Comparison of ENCODE assay signal across 19 cellular contexts in genomic region chrX:6667048-6667768, GRCh38.
DNase-seq lines count a peak whose midpoint lies in the region; ATAC-seq, FAIRE-seq and TF ChIP-seq lines count a peak whose summit lies in the region.
"Had no signal": no experiment of that assay in that cellular context is flagged by ENCODE, and none has a peak within 500 bp of the region (broad histone marks: within the 10 kb centered on the region; RNA-seq: fewer than 3 reads in every experiment).

No MANE protein-coding gene starts in this region.

- H2AFZ ChIP-seq in Karpas-422 (ENCODE audit: low read length) (peak overlapping the region; percentile 85), H1 (ENCODE audit: low read length) (no peak overlapping the region)

- H3K18ac ChIP-seq in H1 (ENCODE audit: extremely low read depth, low read length) = no peak overlapping the region

- H3K27me3 ChIP-seq in BLaER1 (no peaks in the 10 kb centered on the region), Karpas-422 (ENCODE audit: low read length) (no peaks in the 10 kb centered on the region), H1 (replicated peaks in 1 of 4; ENCODE audit: control insufficient read depth in 3 of 4, extremely low read depth in 1 of 4, insufficient read depth in 3 of 4, low read length in 3 of 4) (no peaks in the 10 kb centered on the region), BE2C (no peaks in the 10 kb centered on the region)
- H3K27me3 ChIP-seq: spleen, upper lobe of right lung had no signal

- H3K36me3 ChIP-seq in BLaER1 (no peaks in the 10 kb centered on the region), Karpas-422 (ENCODE audit: insufficient read depth, low read length) (no peaks in the 10 kb centered on the region), H1 (ENCODE audit: control insufficient read depth in 2 of 4, insufficient read depth in 4 of 4, low read length in 3 of 4) (no peaks in the 10 kb centered on the region), BE2C (no peaks in the 10 kb centered on the region)
- H3K36me3 ChIP-seq: spleen, upper lobe of right lung had no signal

- H2BK5ac ChIP-seq in H1 (ENCODE audit: low read depth, low read length) = no peak overlapping the region

- no peak overlapping the region for H2BK12ac ChIP-seq in H1 (ENCODE audit: low read depth, low read length)

- no peak for TF ChIP-seq RAD21 in H1 (IDR thresholded peaks at IDR 0.05 in 1 of 2, conservative IDR thresholded peaks at IDR 0.05 in 1 of 2; ENCODE audit: low read depth in 2 of 2, low read length in 2 of 2)

- H2BK120ac ChIP-seq in H1 (replicated peaks; ENCODE audit: low read depth, low read length) = no peak overlapping the region

- peaks cover 7% of the 10 kb centered on the region; the same call in 1 of the 2 replicates for H3K23me2 ChIP-seq in H1 (ENCODE audit: low read depth, low read length)

- no peak overlapping the region for H3K4me3 ChIP-seq in BLaER1
- H3K4me3 ChIP-seq in Karpas-422 (ENCODE audit: low read length) = peak overlapping the region; percentile 11; the same call in 1 of the 2 replicates
- H3K4me3 ChIP-seq in H1 (ENCODE audit: extremely low read depth in 1 of 4, insufficient read depth in 2 of 4, low read depth in 3 of 4, low read length in 4 of 4) = no peak overlapping the region
- H3K4me3 ChIP-seq in BE2C (ENCODE audit: low read depth, low read length) = no peak overlapping the region
- H3K4me3 ChIP-seq: spleen, upper lobe of right lung had no signal

- no peak for TF ChIP-seq POLR2A in H1 (IDR thresholded peaks at IDR 0.05; ENCODE audit: control extremely low read depth in 1 of 2, low read depth in 2 of 2, low read length in 2 of 2)

- no peak overlapping the region for H4K5ac ChIP-seq in H1 (ENCODE audit: insufficient read length, low read depth, low read length)

- H4K20me1 ChIP-seq in BLaER1 (no peaks in the 10 kb centered on the region), Karpas-422 (ENCODE audit: insufficient read depth, low read depth, low read length) (no peaks in the 10 kb centered on the region), H1 (replicated peaks in 1 of 2; ENCODE audit: control insufficient read depth in 1 of 2, insufficient read depth in 2 of 2, low read length in 2 of 2) (no peaks in the 10 kb centered on the region)

- H3K79me1 ChIP-seq in H1 (ENCODE audit: low read depth, low read length) = no peaks in the 10 kb centered on the region

- H3K9ac ChIP-seq in BLaER1 = no peak overlapping the region
- H3K9ac ChIP-seq in Karpas-422 (ENCODE audit: low read length) = no peak overlapping the region
- no peak overlapping the region for H3K9ac ChIP-seq in H1 (replicated peaks in 1 of 4; ENCODE audit: extremely low read depth in 1 of 4, low read depth in 3 of 4, low read length in 3 of 4)

- no peak overlapping the region for H2BK15ac ChIP-seq in H1 (ENCODE audit: low read length)

- TF ChIP-seq CTCF in H1 (IDR thresholded peaks at IDR 0.05; ENCODE audit: control extremely low read depth in 1 of 3, insufficient read depth in 1 of 3, low read depth in 1 of 3, low read length in 3 of 3) (no peak), BE2C (IDR thresholded peaks at IDR 0.05; ENCODE audit: low read depth, low read length) (no peak)

- no peak overlapping the region for H3K23ac ChIP-seq in H1 (ENCODE audit: insufficient read length)

- no peak for TF ChIP-seq EP300 in H1 (IDR thresholded peaks at IDR 0.05; ENCODE audit: borderline replicate concordance in 1 of 2, low read depth in 2 of 2, low read length in 2 of 2)

- no peak overlapping the region for H2AK5ac ChIP-seq in H1 (ENCODE audit: low read depth, low read length)

- POLR2A ChIA-PET in H1 (lab: Charles Lee; ENCODE audit: partially characterized antibody) = no interaction called here

- no peak overlapping the region for H4K91ac ChIP-seq in H1 (replicated peaks; ENCODE audit: insufficient read length, low read length)

- H2BK20ac ChIP-seq in H1 (ENCODE audit: low read length) = no peak overlapping the region

- CTCF ChIA-PET in H1 (lab: Charles Lee; ENCODE audit: partially characterized antibody) = no interaction called here

- H3K56ac ChIP-seq in H1 (replicated peaks; ENCODE audit: insufficient read length, low read depth, low read length) = no peak overlapping the region

- H3K27ac ChIP-seq in BLaER1 (peak overlapping the region; percentile 38), Karpas-422 (ENCODE audit: low read length) (no peak overlapping the region), H1 (ENCODE audit: low read depth, low read length) (no peak overlapping the region)
- H3K27ac ChIP-seq: upper lobe of right lung had no signal

- peaks cover 12% of the 10 kb centered on the region for H3K4me1 ChIP-seq in BLaER1
- peaks cover 13% of the 10 kb centered on the region for H3K4me1 ChIP-seq in Karpas-422 (ENCODE audit: low read length)
- H3K4me1 ChIP-seq in H1 (replicated peaks in 1 of 4; ENCODE audit: control insufficient read depth in 3 of 4, insufficient read depth in 4 of 4, low read length in 3 of 4) = no peaks in the 10 kb centered on the region; a peak in 2 of 7 replicates
- H3K4me1 ChIP-seq in BE2C = no peaks in the 10 kb centered on the region
- H3K4me1 ChIP-seq: spleen, upper lobe of right lung had no signal

- peak overlapping the region; percentile 23 for H3K4me2 ChIP-seq in BLaER1
- peak overlapping the region; percentile 6 for H3K4me2 ChIP-seq in Karpas-422 (ENCODE audit: low read depth, low read length, poor library complexity, severe bottlenecking)
- H3K4me2 ChIP-seq in H1 (ENCODE audit: insufficient read depth in 1 of 2, low read depth in 2 of 2, low read length in 2 of 2) = no peak overlapping the region

- peak; percentile 19 for FAIRE-seq in H1 (lab: Jason Lieb, UNC)

- H3K4ac ChIP-seq in H1 (replicated peaks; ENCODE audit: insufficient read length, low read depth, low read length) = no peak overlapping the region

- H4K8ac ChIP-seq in H1 (ENCODE audit: extremely low read depth, insufficient read depth, low read length) = no peak overlapping the region

- H3K14ac ChIP-seq in H1 (ENCODE audit: insufficient read length) = no peak overlapping the region

- 83% methylated on average over 5 of the region's 5 CpGs; no CpG with 5 or more reads in 1 of the 2 experiments for WGBS in H1 (ENCODE audit: extremely low coverage in 1 of 2, insufficient coverage in 1 of 2, insufficient read length in 1 of 2, insufficient replicate concordance in 2 of 2, low coverage in 1 of 2, low lambda C conversion rate in 2 of 2, missing lambda C conversion rate in 1 of 2), 2 experiments

- H3K9me3 ChIP-seq in BLaER1 = 0 out of 2 replicates have a peak, but pooled peaks cover 5% of the 10 kb centered on the region
- H3K9me3 ChIP-seq in Karpas-422 (ENCODE audit: low read length) = no peaks in the 10 kb centered on the region
- no peaks in the 10 kb centered on the region for H3K9me3 ChIP-seq in H1 (ENCODE audit: insufficient read depth in 2 of 2, low read depth in 1 of 2, low read length in 1 of 2)
- no peaks in the 10 kb centered on the region for H3K9me3 ChIP-seq in BE2C
- H3K9me3 ChIP-seq: upper lobe of right lung had no signal

- DNase-seq in Karpas-422 (peak; percentile 66), H1 (ENCODE audit: low read depth in 1 of 2, low spot score in 2 of 2) (no peak), germinal center (ENCODE audit: low spot score) (no peak), SIG-M5 (lab: John Stamatoyannopoulos, UW) (no peak), BE2C (no peak)
- DNase-seq: activated CD4-positive, alpha-beta T cell treated with anti-CD3 and anti-CD28 coated beads, Interleukin-2, amount 50 U/mL, for 48 hours; activated T-cell treated with anti-CD3 and anti-CD28 coated beads, Interleukin-2, amount 50 U/mL, for 24 hours; caudate nucleus; effector CD4-positive, alpha-beta T cell; NCI-H1105 treated with DMSO at 0.1 percent for 48 hours; PC-3; spleen; stimulated activated naive CD8-positive, alpha-beta T cell treated with anti-CD3 and anti-CD28 coated beads, Interleukin-15, Interleukin-2, amounts not matched to agents 100 U/mL and 50 U/mL, for 24 hours; upper lobe of right lung had no signal

- ATAC-seq in GM18907 (IDR thresholded peaks at IDR 0.05; ENCODE audit: unreplicated experiment) = peak; percentile 83
- no peak for ATAC-seq in GM18519 (IDR thresholded peaks at IDR 0.05; ENCODE audit: low FRiP score, unreplicated experiment)
- ATAC-seq: HCT116; PC-3; SK-N-SH treated with all-trans-retinoic acid at 6 μM for 48 hours; stimulated activated naive CD8-positive, alpha-beta T cell treated with anti-CD3 and anti-CD28 coated beads, Interleukin-15, Interleukin-2, amounts not matched to agents 100 U/mL and 50 U/mL, for 24 hours; upper lobe of right lung had no signal

- no peaks in the 10 kb centered on the region; the same call in 1 of the 2 replicates for H3K9me2 ChIP-seq in Karpas-422 (replicated peaks; ENCODE audit: insufficient read depth, low read length)

- H3K79me2 ChIP-seq in Karpas-422 (ENCODE audit: low read length) (no peaks in the 10 kb centered on the region), H1 (ENCODE audit: control insufficient read depth in 1 of 2, insufficient read depth in 2 of 2, low read length in 2 of 2) (no peaks in the 10 kb centered on the region)

TF ChIP-seq in H1, 55 proteins besides CTCF, POLR2A, EP300 and RAD21 (continues in another document):
- TF ChIP-seq ZNF274 (IDR thresholded peaks at IDR 0.05; ENCODE audit: borderline replicate concordance, extremely low read depth, low read length) (no peak), SUZ12 (IDR thresholded peaks at IDR 0.05; ENCODE audit: low read length) (no peak), MAFK (IDR thresholded peaks at IDR 0.05; ENCODE audit: low read depth, low read length) (no peak), SP2 (IDR thresholded peaks at IDR 0.05; ENCODE audit: low read length) (no peak), SRF (IDR thresholded peaks at IDR 0.05; ENCODE audit: low read depth, low read length) (no peak), GABPA (IDR thresholded peaks at IDR 0.05; ENCODE audit: borderline replicate concordance, insufficient read depth, low read length) (no peak), TCF12 (IDR thresholded peaks at IDR 0.05; ENCODE audit: low read depth, low read length) (no peak)
- TF ChIP-seq, protein P1, sequence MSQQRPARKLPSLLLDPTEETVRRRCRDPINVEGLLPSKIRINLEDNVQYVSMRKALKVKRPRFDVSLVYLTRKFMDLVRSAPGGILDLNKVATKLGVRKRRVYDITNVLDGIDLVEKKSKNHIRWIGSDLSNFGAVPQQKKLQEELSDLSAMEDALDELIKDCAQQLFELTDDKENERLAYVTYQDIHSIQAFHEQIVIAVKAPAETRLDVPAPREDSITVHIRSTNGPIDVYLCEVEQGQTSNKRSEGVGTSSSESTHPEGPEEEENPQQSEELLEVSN (IDR thresholded peaks at IDR 0.05) = no peak
- TF ChIP-seq, protein P2, sequence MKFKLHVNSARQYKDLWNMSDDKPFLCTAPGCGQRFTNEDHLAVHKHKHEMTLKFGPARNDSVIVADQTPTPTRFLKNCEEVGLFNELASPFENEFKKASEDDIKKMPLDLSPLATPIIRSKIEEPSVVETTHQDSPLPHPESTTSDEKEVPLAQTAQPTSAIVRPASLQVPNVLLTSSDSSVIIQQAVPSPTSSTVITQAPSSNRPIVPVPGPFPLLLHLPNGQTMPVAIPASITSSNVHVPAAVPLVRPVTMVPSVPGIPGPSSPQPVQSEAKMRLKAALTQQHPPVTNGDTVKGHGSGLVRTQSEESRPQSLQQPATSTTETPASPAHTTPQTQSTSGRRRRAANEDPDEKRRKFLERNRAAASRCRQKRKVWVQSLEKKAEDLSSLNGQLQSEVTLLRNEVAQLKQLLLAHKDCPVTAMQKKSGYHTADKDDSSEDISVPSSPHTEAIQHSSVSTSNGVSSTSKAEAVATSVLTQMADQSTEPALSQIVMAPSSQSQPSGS (IDR thresholded peaks at IDR 0.05; ENCODE audit: low read length) = no peak

Comparison
In these comparisons a context has a peak if more than half of its experiments do, and no peak if none do; other contexts are left out.
1. H3K4me2 ChIP-seq: peak in BLaER1 (single experiment) and Karpas-422 (single experiment); none in H1 (0 of 2).